8 cellular contexts compared by ENCODE assay signal in the genomic region with DNA sequence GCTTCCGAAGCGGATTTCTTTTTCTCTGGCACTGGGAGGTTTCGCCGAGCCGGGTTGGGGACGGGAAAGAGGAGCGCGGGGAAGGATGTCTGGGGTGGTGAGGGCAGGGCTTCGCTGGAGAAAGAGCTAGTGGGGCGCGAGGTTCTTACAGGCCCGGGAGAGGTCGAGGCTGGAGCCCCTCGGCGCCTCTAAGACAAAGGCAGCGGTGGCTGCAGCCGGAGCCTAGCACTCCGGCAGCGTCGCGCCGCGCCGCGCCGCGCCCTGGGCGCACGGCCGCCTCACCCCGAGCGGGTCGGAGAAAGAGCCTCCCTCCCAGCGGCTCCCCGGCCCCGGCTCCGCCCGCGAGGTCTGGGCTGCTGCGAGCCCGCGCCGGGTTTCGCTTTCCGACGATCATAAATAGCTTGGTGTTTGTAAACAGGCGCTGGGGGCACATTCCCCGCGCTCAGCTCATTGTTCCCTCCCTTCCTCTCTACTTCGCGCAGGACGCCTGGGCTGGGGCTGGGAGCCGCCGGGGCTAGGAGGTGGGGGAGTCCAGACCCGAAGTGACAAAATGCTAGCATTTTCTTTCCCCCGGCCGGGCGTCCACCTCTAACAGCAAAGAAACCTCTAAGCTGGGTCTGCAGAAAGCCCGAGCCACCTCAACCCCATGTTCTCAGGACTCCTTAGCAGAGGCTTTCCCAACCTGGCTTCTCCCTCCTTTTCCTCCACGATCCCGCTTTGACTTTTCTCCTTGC.
DNase-seq lines count a peak whose midpoint lies in the region; ATAC-seq and TF ChIP-seq lines count a peak whose summit lies in the region.

No MANE protein-coding gene starts in this region.

- peaks cover 26% of the 10 kb centered on the region for H3K27me3 Mint-ChIP-seq in nephron (ENCODE audit: low read depth)

- peak overlapping the region; percentile 98 to 99 (median 99) for H3K27ac Mint-ChIP-seq in nephron

- peaks cover 27% of the 10 kb centered on the region for H3K36me3 Mint-ChIP-seq in nephron (ENCODE audit: low read depth)

- H3K9me3 ChIP-seq in BLaER1: peaks cover 9% of the 10 kb centered on the region; the same call in 1 of the 2 replicates

- H3K4me3 Mint-ChIP-seq in nephron: peak overlapping the region; percentile 98

- H3K9ac ChIP-seq in BLaER1: no peak overlapping the region

- peaks cover 4% of the 10 kb centered on the region for H3K9me3 Mint-ChIP-seq in nephron

- H3K4me1 Mint-ChIP-seq in nephron: peaks cover 8% of the 10 kb centered on the region

- no peaks in the 10 kb centered on the region for H3K36me3 ChIP-seq in BLaER1

- H3K4me3 ChIP-seq in BLaER1 (peak overlapping the region; percentile 57), WI38 (ENCODE audit: low read depth, low read length) (peak overlapping the region; percentile 74), foreskin fibroblast (ENCODE audit: low read depth in 1 of 2, low read length in 2 of 2) (peak overlapping the region; percentile 72 to 79)

- DNase-seq in MV-4-11 (lab: John Stamatoyannopoulos, UW): peak; percentile 39
- DNase-seq in foreskin fibroblast: peak; percentile 77 to 87

- H3K4me1 ChIP-seq in BLaER1: peaks cover 22% of the 10 kb centered on the region

- peak overlapping the region; percentile 72 for H3K4me2 ChIP-seq in BLaER1

- peaks cover 66% of the 10 kb centered on the region for H4K20me1 ChIP-seq in BLaER1

- H3K27me3 ChIP-seq in BLaER1: peaks cover 91% of the 10 kb centered on the region

- ATAC-seq in GM19324 (IDR thresholded peaks at IDR 0.05; ENCODE audit: low FRiP score, unreplicated experiment) (peak; percentile 65), GM21737 (IDR thresholded peaks at IDR 0.05; ENCODE audit: unreplicated experiment) (no peak), GM18858 (IDR thresholded peaks at IDR 0.05; ENCODE audit: unreplicated experiment) (no peak)

- TF ChIP-seq CTCF in WI38 (IDR thresholded peaks at IDR 0.05; ENCODE audit: low read depth, low read length) (no peak), foreskin fibroblast (IDR thresholded peaks at IDR 0.05; ENCODE audit: low read depth, low read length) (no peak), nephron (IDR thresholded peaks at IDR 0.05; ENCODE audit: unreplicated experiment in 3 of 3) (no peak)

- no peak overlapping the region for H3K27ac ChIP-seq in BLaER1
